Comparison of ENCODE assay signal across 1 cellular context in genomic region chr19:19308373-19308772, GRCh38.
TF ChIP-seq lines count a peak whose summit lies in the region.

No MANE protein-coding gene starts in this region.

TF ChIP-seq in K562, 482 proteins besides CTCF, POLR2A, EP300 and RAD21:
- TF ChIP-seq SMARCA5 (IDR thresholded peaks at IDR 0.05) (no peak), POLR2G (IDR thresholded peaks at IDR 0.05; ENCODE audit: low read depth, low read length) (0 out of 2 replicates have a peak, but pooled peaks have one; percentile 28)
